In the genomic region with DNA sequence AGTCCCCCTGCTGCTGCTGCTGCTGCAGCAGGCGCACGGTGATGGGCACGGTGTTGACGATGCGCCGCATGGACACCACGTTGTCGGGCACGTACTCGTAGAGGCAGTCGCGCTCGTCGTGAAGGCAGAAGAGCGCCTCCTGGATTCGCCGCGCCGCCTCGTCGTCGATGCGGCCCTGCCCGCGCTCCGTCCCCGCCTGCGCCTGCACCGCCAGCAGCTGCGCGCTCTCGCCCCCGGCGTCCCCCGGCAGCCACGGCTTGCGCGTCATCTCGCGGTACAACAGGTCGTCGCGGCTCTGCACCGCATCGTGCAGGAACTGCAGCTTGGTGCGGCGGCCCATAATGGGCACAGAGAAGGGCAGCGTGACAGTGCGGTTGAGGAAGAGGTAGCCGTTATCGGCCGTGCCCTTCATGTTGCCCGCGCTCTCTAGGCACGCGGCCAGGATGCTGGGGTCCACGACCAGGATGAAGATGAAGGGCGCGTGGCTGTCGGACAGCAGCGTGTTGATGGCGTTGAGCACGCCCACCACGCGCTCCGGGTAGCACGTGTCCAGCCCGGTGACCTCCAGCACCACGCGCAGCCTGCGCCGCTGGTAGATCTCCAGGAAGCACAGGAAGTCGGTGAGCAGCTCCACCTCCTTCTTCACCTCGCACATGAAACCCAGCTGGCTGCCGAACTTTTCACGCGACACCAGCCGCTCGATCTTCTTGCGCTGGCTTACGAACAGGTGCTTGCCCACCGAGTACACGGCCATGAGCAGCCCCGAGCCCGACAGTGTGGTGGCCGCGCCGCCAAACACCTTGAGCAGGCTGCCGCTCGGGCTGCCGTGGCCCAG, we compare ENCODE assay signal across 1 cellular context.
TF ChIP-seq lines count a peak whose summit lies in the region.

No MANE protein-coding gene starts in this region.

TF ChIP-seq in endothelial cell of umbilical vein, 7 proteins besides CTCF, POLR2A, EP300 and RAD21 (continued from another document):
- TF ChIP-seq JUN (IDR thresholded peaks at IDR 0.05; ENCODE audit: borderline replicate concordance, insufficient read depth, insufficient read length, low read depth) (no peak), POLR2AphosphoS5 (IDR thresholded peaks at IDR 0.05; ENCODE audit: insufficient read depth, low read depth, low read length) (no peak), FOS (IDR thresholded peaks at IDR 0.05; ENCODE audit: borderline replicate concordance, insufficient read depth, low read length) (no peak), GATA2 (IDR thresholded peaks at IDR 0.05; ENCODE audit: insufficient read depth, insufficient read length, low read depth, low read length) (no peak), EZH2 (IDR thresholded peaks at IDR 0.05; ENCODE audit: borderline replicate concordance, low read depth, low read length, severe bottlenecking) (peak; percentile 15)
